1 cellular context compared by ENCODE assay signal in genomic region chr21:21200103-21200938, GRCh38.
TF ChIP-seq lines count a peak whose summit lies in the region.

No MANE protein-coding gene starts in this region.

TF ChIP-seq in HepG2, 621 proteins besides CTCF, POLR2A, EP300 and RAD21 (continued from another document):
- TF ChIP-seq MTERF4 (CRISPR knock-in tag; IDR thresholded peaks at IDR 0.05) = no peak
- TF ChIP-seq, protein P1, sequence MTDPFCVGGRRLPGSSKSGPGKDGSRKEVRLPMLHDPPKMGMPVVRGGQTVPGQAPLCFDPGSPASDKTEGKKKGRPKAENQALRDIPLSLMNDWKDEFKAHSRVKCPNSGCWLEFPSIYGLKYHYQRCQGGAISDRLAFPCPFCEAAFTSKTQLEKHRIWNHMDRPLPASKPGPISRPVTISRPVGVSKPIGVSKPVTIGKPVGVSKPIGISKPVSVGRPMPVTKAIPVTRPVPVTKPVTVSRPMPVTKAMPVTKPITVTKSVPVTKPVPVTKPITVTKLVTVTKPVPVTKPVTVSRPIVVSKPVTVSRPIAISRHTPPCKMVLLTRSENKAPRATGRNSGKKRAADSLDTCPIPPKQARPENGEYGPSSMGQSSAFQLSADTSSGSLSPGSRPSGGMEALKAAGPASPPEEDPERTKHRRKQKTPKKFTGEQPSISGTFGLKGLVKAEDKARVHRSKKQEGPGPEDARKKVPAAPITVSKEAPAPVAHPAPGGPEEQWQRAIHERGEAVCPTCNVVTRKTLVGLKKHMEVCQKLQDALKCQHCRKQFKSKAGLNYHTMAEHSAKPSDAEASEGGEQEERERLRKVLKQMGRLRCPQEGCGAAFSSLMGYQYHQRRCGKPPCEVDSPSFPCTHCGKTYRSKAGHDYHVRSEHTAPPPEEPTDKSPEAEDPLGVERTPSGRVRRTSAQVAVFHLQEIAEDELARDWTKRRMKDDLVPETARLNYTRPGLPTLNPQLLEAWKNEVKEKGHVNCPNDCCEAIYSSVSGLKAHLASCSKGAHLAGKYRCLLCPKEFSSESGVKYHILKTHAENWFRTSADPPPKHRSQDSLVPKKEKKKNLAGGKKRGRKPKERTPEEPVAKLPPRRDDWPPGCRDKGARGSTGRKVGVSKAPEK (CRISPR knock-in tag; IDR thresholded peaks at IDR 0.05; ENCODE audit: borderline replicate concordance) = no peak
- no peak for TF ChIP-seq NFE2 (CRISPR knock-in tag; IDR thresholded peaks at IDR 0.05)
- TF ChIP-seq ZNF441 (CRISPR knock-in tag; IDR thresholded peaks at IDR 0.05; ENCODE audit: borderline replicate concordance) = no peak
- no peak for TF ChIP-seq AKAP8 (CRISPR knock-in tag; IDR thresholded peaks at IDR 0.05)
- no peak for TF ChIP-seq KDM6A (CRISPR knock-in tag; IDR thresholded peaks at IDR 0.05; ENCODE audit: low read depth)
- no peak for TF ChIP-seq MLXIP (CRISPR knock-in tag; IDR thresholded peaks at IDR 0.05; ENCODE audit: borderline replicate concordance)
- no peak for TF ChIP-seq MEIS2 (CRISPR knock-in tag; IDR thresholded peaks at IDR 0.05)
- TF ChIP-seq, protein P2, sequence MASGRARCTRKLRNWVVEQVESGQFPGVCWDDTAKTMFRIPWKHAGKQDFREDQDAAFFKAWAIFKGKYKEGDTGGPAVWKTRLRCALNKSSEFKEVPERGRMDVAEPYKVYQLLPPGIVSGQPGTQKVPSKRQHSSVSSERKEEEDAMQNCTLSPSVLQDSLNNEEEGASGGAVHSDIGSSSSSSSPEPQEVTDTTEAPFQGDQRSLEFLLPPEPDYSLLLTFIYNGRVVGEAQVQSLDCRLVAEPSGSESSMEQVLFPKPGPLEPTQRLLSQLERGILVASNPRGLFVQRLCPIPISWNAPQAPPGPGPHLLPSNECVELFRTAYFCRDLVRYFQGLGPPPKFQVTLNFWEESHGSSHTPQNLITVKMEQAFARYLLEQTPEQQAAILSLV (CRISPR knock-in tag; IDR thresholded peaks at IDR 0.05; ENCODE audit: borderline replicate concordance) = no peak
- no peak for TF ChIP-seq PCBP2 (optimal IDR thresholded peaks at IDR 0.05; ENCODE audit: low read depth, low read length, poor library complexity, severe bottlenecking)
- no peak for TF ChIP-seq NAIF1 (CRISPR knock-in tag; IDR thresholded peaks at IDR 0.05; ENCODE audit: borderline replicate concordance)
- TF ChIP-seq POLR2AphosphoS2 (IDR thresholded peaks at IDR 0.05; ENCODE audit: low read depth, low read length) = no peak
- no peak for TF ChIP-seq ATF6 (CRISPR knock-in tag; conservative IDR thresholded peaks at IDR 0.05)
